Comparison of ENCODE assay signal across 14 cellular contexts in the genomic region with DNA sequence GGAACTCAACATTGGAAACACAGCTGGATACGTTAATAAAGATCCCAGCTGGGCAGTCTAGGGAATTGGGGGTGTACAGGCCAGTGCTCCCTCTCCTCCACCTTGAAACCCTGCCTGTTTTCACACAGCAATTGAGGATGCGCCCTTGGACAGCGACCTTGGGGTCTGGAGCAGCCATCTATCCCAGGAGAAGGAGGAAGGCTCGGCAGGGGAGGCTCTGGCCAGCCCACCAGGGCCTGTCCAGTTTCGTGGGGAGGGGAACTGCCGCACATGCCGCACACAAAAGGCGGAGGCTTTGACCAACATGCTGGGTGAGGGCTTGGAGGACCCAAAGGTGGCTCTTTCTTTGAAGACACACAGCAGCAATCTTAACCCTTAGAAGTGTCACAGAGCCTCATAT. TPM values are rescaled to one million over a fixed set of nuclear protein-coding genes. Genes with fewer than 3 reads are reported as not detected.
DNase-seq lines count a peak whose midpoint lies in the region; ATAC-seq and TF ChIP-seq lines count a peak whose summit lies in the region.
"Had no signal": no experiment of that assay in that cellular context is flagged by ENCODE, and none has a peak within 500 bp of the region (broad histone marks: within the 10 kb centered on the region; RNA-seq: fewer than 3 reads in every experiment).

No MANE protein-coding gene starts in this region.

- H3K9me3 Mint-ChIP-seq in GM23338 (peaks cover 3% of the 10 kb centered on the region), mesothelial cell of epicardium (no peaks in the 10 kb centered on the region)
- no peaks in the 10 kb centered on the region for H3K9me3 Mint-ChIP-seq in dendritic cell treated with granulocyte-macrophage colony-stimulating factor and Interleukin-4, amounts not matched to agents 40 ng/mL and 50 ng/mL, for 4 days

- no peak overlapping the region for H3K9ac ChIP-seq in BLaER1
- H3K9ac ChIP-seq: GM23248 had no signal

- peaks cover 10% of the 10 kb centered on the region; the same call in 1 of the 2 replicates for H3K79me2 ChIP-seq in GM23338 (replicated peaks; ENCODE audit: insufficient read depth)

- intact Hi-C loops in dendritic cell treated with granulocyte-macrophage colony-stimulating factor and Interleukin-4, amounts not matched to agents 40 ng/mL and 50 ng/mL, for 4 days (cut with micrococcal nuclease), result no loop called here

- no peak overlapping the region for H3K27ac ChIP-seq in BLaER1
- H3K27ac ChIP-seq in GM23338 (ENCODE audit: low read depth), result no peak overlapping the region
- H3K27ac ChIP-seq: GM23248 had no signal

- peak overlapping the region; percentile 71 for H3K4me3 Mint-ChIP-seq in GM23338
- H3K4me3 Mint-ChIP-seq in dendritic cell treated with granulocyte-macrophage colony-stimulating factor and Interleukin-4, amounts not matched to agents 40 ng/mL and 50 ng/mL, for 4 days, result no peak overlapping the region
- peak overlapping the region; percentile 63 for H3K4me3 Mint-ChIP-seq in mesothelial cell of epicardium

- H3K4me1 Mint-ChIP-seq in GM23338 (peaks cover 33% of the 10 kb centered on the region), mesothelial cell of epicardium (peaks cover 38% of the 10 kb centered on the region)
- H3K4me1 Mint-ChIP-seq in dendritic cell treated with granulocyte-macrophage colony-stimulating factor and Interleukin-4, amounts not matched to agents 40 ng/mL and 50 ng/mL, for 4 days (ENCODE audit: low read depth), result peaks cover 29% of the 10 kb centered on the region

- H3K9me2 ChIP-seq in GM23338 (ENCODE audit: insufficient read depth), result no peaks in the 10 kb centered on the region

- no peak overlapping the region for H3K27ac Mint-ChIP-seq in GM23338
- peak overlapping the region; percentile 54 for H3K27ac Mint-ChIP-seq in dendritic cell treated with granulocyte-macrophage colony-stimulating factor and Interleukin-4, amounts not matched to agents 40 ng/mL and 50 ng/mL, for 4 days
- no peak overlapping the region for H3K27ac Mint-ChIP-seq in mesothelial cell of epicardium

- no peak for ATAC-seq in GM23338
- no peak for ATAC-seq in activated CD4-positive, CD25-positive, alpha-beta regulatory T cell treated with anti-CD3 and anti-CD28 coated beads, Interleukin-2, amount 50 U/mL, for 24 hours

- H3K27me3 Mint-ChIP-seq in GM23338 (ENCODE audit: insufficient read depth, low read depth, poor library complexity) (peaks cover 31% of the 10 kb centered on the region), mesothelial cell of epicardium (ENCODE audit: low read depth) (peaks cover 30% of the 10 kb centered on the region)
- H3K27me3 Mint-ChIP-seq in dendritic cell treated with granulocyte-macrophage colony-stimulating factor and Interleukin-4, amounts not matched to agents 40 ng/mL and 50 ng/mL, for 4 days, result peaks cover 43% of the 10 kb centered on the region

- TF ChIP-seq CTCF in GM23338 (conservative IDR thresholded peaks at IDR 0.05; ENCODE audit: low read depth in 2 of 2) (no peak), mesothelial cell of epicardium (IDR thresholded peaks at IDR 0.05; ENCODE audit: unreplicated experiment) (no peak)

- H3K27me3 ChIP-seq in BLaER1 (peaks cover 58% of the 10 kb centered on the region), GM23338 (ENCODE audit: insufficient read depth) (peaks cover 25% of the 10 kb centered on the region)

- no peaks in the 10 kb centered on the region; the same call in 2 of the 3 replicates for H3K36me3 Mint-ChIP-seq in GM23338 (ENCODE audit: low read depth)
- no peaks in the 10 kb centered on the region for H3K36me3 Mint-ChIP-seq in dendritic cell treated with granulocyte-macrophage colony-stimulating factor and Interleukin-4, amounts not matched to agents 40 ng/mL and 50 ng/mL, for 4 days (ENCODE audit: low read depth)
- peaks cover 6% of the 10 kb centered on the region for H3K36me3 Mint-ChIP-seq in mesothelial cell of epicardium

- peak overlapping the region; percentile 91; the same call in 1 of the 2 replicates for H2AFZ ChIP-seq in GM23338
- H2AFZ ChIP-seq: GM23248 had no signal

- H3K4me2 ChIP-seq in BLaER1, result 0 out of 2 replicates have a peak overlapping the region, but pooled peaks have one; percentile 99
- H3K4me2 ChIP-seq in GM23338, result peak overlapping the region; percentile 79

- peaks cover 5% of the 10 kb centered on the region for H3K9me3 ChIP-seq in BLaER1

- peaks cover 6% of the 10 kb centered on the region; the same call in 1 of the 2 replicates for H3F3A ChIP-seq in GM23338 (replicated peaks; ENCODE audit: low read depth)

- DNase-seq in GM23338 (ENCODE audit: low spot score) (no peak), mesothelial cell of epicardium (ENCODE audit: low spot score in 2 of 2, unreplicated experiment in 2 of 2) (no peak), NCI-H1092 treated with DMSO at 0.1 percent for 48 hours (lab: John Stamatoyannopoulos, UW) (no peak), NCI-H2227 treated with DMSO at 0.1 percent for 48 hours (lab: John Stamatoyannopoulos, UW) (no peak)
- no peak for DNase-seq in stimulated activated CD4-positive, alpha-beta T cell treated with anti-CD3 and anti-CD28 coated beads, Interleukin-4, amount 100 ng/mL, for 4 hours
- DNase-seq: activated CD4-positive, CD25-positive, alpha-beta regulatory T cell treated with anti-CD3 and anti-CD28 coated beads, Interleukin-2, amount 50 U/mL, for 72 hours; dermis blood vessel endothelial cell; GM23248; mammary epithelial cell; NCI-H1048; stimulated activated CD4-positive, alpha-beta T cell treated with anti-CD3 and anti-CD28 coated beads, Interleukin-4, amount 100 ng/mL, for 24 hours had no signal

- peaks cover 19% of the 10 kb centered on the region for H3K4me1 ChIP-seq in BLaER1
- peaks cover 18% of the 10 kb centered on the region for H3K4me1 ChIP-seq in GM23338 (ENCODE audit: insufficient read depth)

- peaks cover 54% of the 10 kb centered on the region for H4K20me1 ChIP-seq in BLaER1
- no peaks in the 10 kb centered on the region for H4K20me1 ChIP-seq in GM23338 (replicated peaks; ENCODE audit: insufficient read depth)

- H3K36me3 ChIP-seq in BLaER1, result peaks cover under 1% of the 10 kb centered on the region; the same call in 1 of the 2 replicates
- H3K36me3 ChIP-seq in GM23338 (ENCODE audit: insufficient read depth), result no peaks in the 10 kb centered on the region

- H3K4me3 ChIP-seq in BLaER1 (no peak overlapping the region), GM23338 (peak overlapping the region; percentile 60)
- H3K4me3 ChIP-seq: GM23248 had no signal

TF ChIP-seq in GM23338, 12 proteins besides CTCF, POLR2A, EP300 and RAD21 (continues in another document):
- TF ChIP-seq CREB1 (CRISPR knock-in tag; IDR thresholded peaks at IDR 0.05; ENCODE audit: low read depth) (no peak), POLR2AphosphoS5 (IDR thresholded peaks at IDR 0.05; ENCODE audit: low read depth) (no peak)

RNA-seq across cellular contexts. Expression of a gene that starts 1.4 kb away (rescaled TPM):
- 6.8 and 8.2 TPM in 2 replicates for total RNA-seq in GM23338 (2014; rRNA removed; shearing (Covaris generic))
- 4.8 and 6.6 TPM in 2 replicates for polyA plus RNA-seq in GM23338 (2016; fragmentation: Nextera tagmentation; extraction: Ambion mirVana)
- 12.3 to 13.7 TPM (median 13.6 TPM) in 3 replicates for total RNA-seq in mesothelial cell of epicardium
- total RNA-seq: GM23248 had no signal
- polyA plus RNA-seq: GM23248 had no signal

RNA-seq across cellular contexts. Expression of a gene that starts 38.1 kb away (rescaled TPM):
- total RNA-seq in GM23338 (2014; rRNA removed; shearing (Covaris generic)), result 9.9 and 15.3 TPM in 2 replicates
- polyA plus RNA-seq in GM23338 (2016; fragmentation: Nextera tagmentation; extraction: Ambion mirVana), result 9.6 and 18.1 TPM in 2 replicates
- total RNA-seq in mesothelial cell of epicardium, result 42.1 to 43.5 TPM (median 42.9 TPM) in 3 replicates
